In genomic region chr10:6473901-6474370, GRCh38 we compare ENCODE assay signal across 8 cellular contexts.
DNase-seq lines count a peak whose midpoint lies in the region; ATAC-seq, FAIRE-seq and TF ChIP-seq lines count a peak whose summit lies in the region.

No MANE protein-coding gene starts in this region.

- TF ChIP-seq CTCF in thyroid gland (IDR thresholded peaks at IDR 0.05), result no peak
- TF ChIP-seq CTCF in esophagus muscularis mucosa (IDR thresholded peaks at IDR 0.05), result no peak

- WGBS in thyroid gland, 2 donors, result 28 to 37% methylated on average over 6 of the region's 6 CpGs
- 61% methylated on average over 6 of the region's 6 CpGs for WGBS in esophagus muscularis mucosa

- intact Hi-C loops in thyroid gland (cut with DNase I) (no loop called here), esophagus muscularis mucosa (cut with DNase I) (no loop called here), Right ventricle myocardium inferior (cut with DNase I) (no loop called here)

- H3K27ac ChIP-seq in thyroid gland (peak overlapping the region; percentile 64 to 75 (median 69)), esophagus muscularis mucosa (replicated peaks in 1 of 4) (no peak overlapping the region)

- no peak for TF ChIP-seq EP300 in esophagus muscularis mucosa (IDR thresholded peaks at IDR 0.05)

- FAIRE-seq in GM12891 (lab: Jason Lieb, UNC), result peak; percentile 88
- peak; percentile 35 for FAIRE-seq in endometrium (lab: Jason Lieb, UNC)

- H3K9me3 ChIP-seq in thyroid gland, result no peaks in the 10 kb centered on the region
- no peaks in the 10 kb centered on the region for H3K9me3 ChIP-seq in esophagus muscularis mucosa

- H3K4me3 ChIP-seq in thyroid gland (replicated peaks in 1 of 3), result no peak overlapping the region
- H3K4me3 ChIP-seq in esophagus muscularis mucosa, result no peak overlapping the region

- H3K27me3 ChIP-seq in thyroid gland, result no peaks in the 10 kb centered on the region
- no peaks in the 10 kb centered on the region for H3K27me3 ChIP-seq in esophagus muscularis mucosa

- TF ChIP-seq POLR2A in GM12891 (IDR thresholded peaks at IDR 0.05; ENCODE audit: low read depth, low read length), result no peak
- no peak for TF ChIP-seq POLR2A in thyroid gland (IDR thresholded peaks at IDR 0.05)
- no peak for TF ChIP-seq POLR2A in esophagus muscularis mucosa (IDR thresholded peaks at IDR 0.05; ENCODE audit: low read depth)

- H3K4me1 ChIP-seq in thyroid gland, result peaks cover 0 to 11% of the 10 kb centered on the region in 2 donors
- H3K4me1 ChIP-seq in esophagus muscularis mucosa, result no peaks in the 10 kb centered on the region

- H3K36me3 ChIP-seq in thyroid gland, result peaks cover 4 to 9% of the 10 kb centered on the region in 2 donors
- no peaks in the 10 kb centered on the region for H3K36me3 ChIP-seq in esophagus muscularis mucosa

- ATAC-seq in Right ventricle myocardium inferior, result no peak

- peak; percentile 30 for DNase-seq in GM12891 (ENCODE audit: insufficient read length, low spot score)
- peak; percentile 31 for DNase-seq in H4 (ENCODE audit: low spot score)
- DNase-seq in OCI-M1 (lab: John Stamatoyannopoulos, UW), result peak; percentile 94
- peak; percentile 71 to 78 for DNase-seq in thyroid gland
- no peak for DNase-seq in esophagus muscularis mucosa (ENCODE audit: extremely low spot score)
- no peak for DNase-seq in GM03348 (ENCODE audit: low spot score)
- no peak for DNase-seq in Right ventricle myocardium inferior (ENCODE audit: missing footprints)

TF ChIP-seq in GM12891, 5 proteins besides CTCF, POLR2A, EP300 and RAD21:
- no peak for TF ChIP-seq POLR2AphosphoS5 (IDR thresholded peaks at IDR 0.05; ENCODE audit: low read depth, low read length)
TF ChIP-seq in GM12891: peak in this region for 0.

Comparison
In these comparisons a context has a peak if more than half of its experiments do, and no peak if none do; other contexts are left out.
1. DNase-seq: peak in GM12891 (single experiment), H4 (single experiment), OCI-M1 (single experiment) and thyroid gland (2 of 2); none in esophagus muscularis mucosa (single experiment), GM03348 (single experiment) and Right ventricle myocardium inferior (single experiment).
2. H3K27ac ChIP-seq: peak in thyroid gland (3 of 3); none in esophagus muscularis mucosa (0 of 4).